In the genomic region with DNA sequence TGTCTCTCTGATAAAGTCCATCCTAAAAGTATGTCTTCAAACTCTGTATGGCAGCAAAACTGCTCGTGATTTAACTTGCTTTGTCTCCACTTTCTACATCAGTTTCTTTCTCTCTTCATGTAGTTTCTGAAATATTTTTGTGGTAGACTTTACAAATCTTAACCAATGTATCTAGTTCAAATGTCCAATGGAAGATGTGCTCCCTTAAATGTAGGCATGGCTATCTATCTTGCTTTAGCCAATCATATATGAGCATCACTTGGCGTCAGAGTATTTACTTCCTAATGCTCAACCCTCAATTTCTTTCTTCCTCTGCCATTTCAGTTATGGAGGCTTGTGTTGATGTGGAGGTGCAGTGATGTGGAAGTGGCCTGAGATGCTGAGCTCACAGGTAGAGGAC, we compare ENCODE assay signal across 12 cellular contexts.
DNase-seq lines count a peak whose midpoint lies in the region; ATAC-seq and TF ChIP-seq lines count a peak whose summit lies in the region.
"Had no signal": no experiment of that assay in that cellular context is flagged by ENCODE, and none has a peak within 500 bp of the region (broad histone marks: within the 10 kb centered on the region; RNA-seq: fewer than 3 reads in every experiment).

No MANE protein-coding gene starts in this region.

- H3K4me2 ChIP-seq in mammary epithelial cell (ENCODE audit: insufficient read depth, low read depth, low read length), result no peak overlapping the region
- H3K4me2 ChIP-seq: hepatocyte had no signal

- H4K20me1 ChIP-seq in mammary epithelial cell (ENCODE audit: insufficient read depth, low read length), result no peaks in the 10 kb centered on the region

- BruUV-seq in MCF 10A (replicated peaks; lab: Mats Ljungman, UMichigan), result no TSS peak
- no TSS peak for BruUV-seq in mammary epithelial cell (replicated peaks; lab: Mats Ljungman, UMichigan)

- DNase-seq in MCF 10A (ENCODE audit: unreplicated experiment), result no peak
- DNase-seq in mammary epithelial cell, result no peak
- no peak for DNase-seq in spleen
- DNase-seq in foreskin keratinocyte, result no peak
- DNase-seq in 8988T, result no peak
- DNase-seq in SW 1271 (lab: John Stamatoyannopoulos, UW), result no peak
- DNase-seq: NCI-H1436; stimulated activated naive CD4-positive, alpha-beta T cell had no signal

- 100% methylated on average over 2 of the region's 2 CpGs for WGBS in mammary epithelial cell (ENCODE audit: low coverage, missing lambda C conversion rate)
- 77 to 89% (median 81%) methylated on average over 2 of the region's 2 CpGs for WGBS in spleen, 5 donors

- no peak for TF ChIP-seq CTCF in MCF 10A (IDR thresholded peaks at IDR 0.05; ENCODE audit: unreplicated experiment)
- TF ChIP-seq CTCF in mammary epithelial cell (conservative IDR thresholded peaks at IDR 0.05 in 1 of 2, IDR thresholded peaks at IDR 0.05 in 1 of 2; ENCODE audit: extremely low read depth in 1 of 2, insufficient read depth in 1 of 2, low read depth in 1 of 2, low read length in 2 of 2), result no peak
- no peak for TF ChIP-seq CTCF in spleen (IDR thresholded peaks at IDR 0.05 in 8 of 11, conservative IDR thresholded peaks at IDR 0.05 in 3 of 11)
- TF ChIP-seq CTCF in foreskin keratinocyte (conservative IDR thresholded peaks at IDR 0.05), result no peak

- dilution Hi-C loops in mammary epithelial cell (cut with HindIII; ENCODE audit: low sequenced_read_pairs), result no loop called here

- H3K9ac ChIP-seq in mammary epithelial cell (ENCODE audit: insufficient read depth, low read length), result no peak overlapping the region

- no peaks in the 10 kb centered on the region for H3K27me3 Mint-ChIP-seq in MCF 10A (ENCODE audit: insufficient read depth, unreplicated experiment)

- H3K9me3 ChIP-seq in mammary epithelial cell (replicated peaks; ENCODE audit: insufficient read depth, low read length) (no peaks in the 10 kb centered on the region), spleen (no peaks in the 10 kb centered on the region)

- POLR2A ChIA-PET in MCF 10A (lab: Yijun Ruan, JAX), result interaction anchor here (1.1 to 1.6 kb wide), 2 partner anchors 11 to 46 kb away, joined by 3 to 6 read pairs; no protein-coding TSS in a partner anchor

- peaks cover 55% of the 10 kb centered on the region for H3K4me1 Mint-ChIP-seq in MCF 10A (ENCODE audit: insufficient read depth, unreplicated experiment)

- no peak for TF ChIP-seq POLR2A in spleen (IDR thresholded peaks at IDR 0.05)

- no peak overlapping the region for H2AFZ ChIP-seq in mammary epithelial cell (ENCODE audit: low read depth, low read length)
- H2AFZ ChIP-seq: hepatocyte had no signal

- peak overlapping the region; percentile 53 for H3K27ac Mint-ChIP-seq in MCF 10A (ENCODE audit: low read depth, unreplicated experiment)
- H3K27ac Mint-ChIP-seq: activated naive CD4-positive, alpha-beta T cell treated with anti-CD3 and anti-CD28 coated beads, Interleukin-2, amount 50 U/mL, for 72 hours had no signal

- H3K79me2 ChIP-seq in mammary epithelial cell (ENCODE audit: insufficient read depth, low read length), result no peaks in the 10 kb centered on the region
- H3K79me2 ChIP-seq: hepatocyte had no signal

- H3K27me3 ChIP-seq in mammary epithelial cell (ENCODE audit: insufficient read depth, low read length) (no peaks in the 10 kb centered on the region), spleen (replicated peaks in 1 of 7) (no peaks in the 10 kb centered on the region), foreskin keratinocyte (no peaks in the 10 kb centered on the region)
- H3K27me3 ChIP-seq: hepatocyte had no signal

- CTCF ChIA-PET in MCF 10A (lab: Yijun Ruan, JAX), result interaction anchor here (0.6 kb wide), 2 partner anchors 184 to 302 kb away, joined by 3 read pairs; no protein-coding TSS in a partner anchor
- CTCF ChIA-PET in mammary epithelial cell (lab: Charles Lee; ENCODE audit: low non-redundant PET), result no interaction called here

- ATAC-seq in GM21825 (IDR thresholded peaks at IDR 0.05; ENCODE audit: unreplicated experiment) (peak; percentile 59), HG03342 (IDR thresholded peaks at IDR 0.05; ENCODE audit: unreplicated experiment) (peak; percentile 32), foreskin keratinocyte (no peak)
- ATAC-seq: activated naive CD4-positive, alpha-beta T cell treated with anti-CD3 and anti-CD28 coated beads, Interleukin-2, amount 50 U/mL, for 72 hours had no signal

- H3K4me3 Mint-ChIP-seq in MCF 10A (ENCODE audit: unreplicated experiment), result no peak overlapping the region

- H3K36me3 ChIP-seq in mammary epithelial cell (ENCODE audit: insufficient read depth, low read length), result no peaks in the 10 kb centered on the region
- no peaks in the 10 kb centered on the region for H3K36me3 ChIP-seq in spleen

- H3K4me1 ChIP-seq in mammary epithelial cell (ENCODE audit: insufficient read depth, low read length) (peaks cover 18% of the 10 kb centered on the region), spleen (peaks cover 4 to 33% (median 7%) of the 10 kb centered on the region in 6 donors), foreskin keratinocyte (no peaks in the 10 kb centered on the region)

- intact Hi-C loops in MCF 10A (cut with micrococcal nuclease), result no loop called here
- intact Hi-C loops in mammary epithelial cell (cut with micrococcal nuclease), result no loop called here
- intact Hi-C loops in spleen (cut with DNase I; ENCODE audit: low total_unique reads), result no loop called here

- in situ Hi-C loops in mammary epithelial cell (cut with MboI; ENCODE audit: low sequenced_read_pairs in 2 of 2), result no loop called here

- no peaks in the 10 kb centered on the region for H3K9me3 Mint-ChIP-seq in MCF 10A (ENCODE audit: unreplicated experiment)

- H3K36me3 Mint-ChIP-seq in MCF 10A (ENCODE audit: insufficient read depth, unreplicated experiment), result no peaks in the 10 kb centered on the region

- no peak overlapping the region for H3K27ac ChIP-seq in mammary epithelial cell (ENCODE audit: insufficient read depth, low read depth, low read length)
- peak overlapping the region in 5 of 8 donors; percentile 43 to 72 (median 71) for H3K27ac ChIP-seq in spleen
- no peak overlapping the region for H3K27ac ChIP-seq in foreskin keratinocyte
- H3K27ac ChIP-seq: hepatocyte had no signal

- no peak overlapping the region for H3K4me3 ChIP-seq in mammary epithelial cell (replicated peaks in 1 of 3; ENCODE audit: insufficient read depth in 1 of 3, low read depth in 2 of 3, low read length in 3 of 3)
- peak overlapping the region in 1 of 8 donors; percentile 2 for H3K4me3 ChIP-seq in spleen
- H3K4me3 ChIP-seq: hepatocyte had no signal

Comparison
In these comparisons a context has a peak if more than half of its experiments do, and no peak if none do; other contexts are left out.
1. H3K27ac ChIP-seq: peak in spleen (5 of 8); none in mammary epithelial cell (single experiment) and foreskin keratinocyte (single experiment).